In the genomic region with DNA sequence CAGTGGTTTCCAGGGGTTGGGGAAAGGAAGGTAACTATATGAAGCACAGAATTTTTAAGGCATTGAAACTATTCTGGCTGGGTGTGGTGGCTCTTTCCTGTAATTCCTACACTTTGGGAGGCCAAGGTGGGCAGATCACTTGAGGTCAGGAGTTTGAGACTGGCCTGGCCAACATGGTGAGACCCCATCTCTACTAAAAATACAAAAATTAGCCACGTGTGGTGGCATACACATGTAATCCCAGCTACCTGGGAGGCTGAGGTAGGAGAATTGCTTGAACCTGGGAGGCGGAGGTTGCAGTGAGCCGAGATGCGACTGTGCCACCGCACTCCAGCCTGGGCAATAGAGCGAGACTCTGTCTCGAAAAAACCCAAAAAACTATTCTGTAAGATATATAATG, we compare ENCODE assay signal across 6 cellular contexts.
DNase-seq lines count a peak whose midpoint lies in the region; ATAC-seq and TF ChIP-seq lines count a peak whose summit lies in the region.
"Not testable (repeated sequence)": the region's sequence is repeated elsewhere in the genome, so short reads cannot be mapped to it uniquely, and the experiment has no call there.

No MANE protein-coding gene starts in this region.

- not testable (repeated sequence) for H3K27me3 Mint-ChIP-seq in activated B cell treated with CpG ODN at 0.5 μM for 24 hours; memory B cell; natural killer cell treated with Interleukin-12 subunit alpha and Interleukin-12 subunit beta and Interleukin-15 and Interleukin-18, amount 100 ng/mL, for 72 hours; stimulated activated memory B cell treated with anti-CD40 and anti-IgM and Interleukin-4, amounts not matched to agents 10 μg/mL and 1 μg/mL and 100 μg/mL, for 72 hours; type B pancreatic cell

- TF ChIP-seq CTCF in HL-60 (IDR thresholded peaks at IDR 0.05; ENCODE audit: insufficient read depth, low read length); activated B cell treated with CpG ODN at 0.5 μM for 24 hours (IDR thresholded peaks at IDR 0.05); type B pancreatic cell (conservative IDR thresholded peaks at IDR 0.05): not testable (repeated sequence)

- peak overlapping the region; percentile 86 for H3K27ac Mint-ChIP-seq in activated B cell treated with CpG ODN at 0.5 μM for 24 hours
- peak overlapping the region; percentile 98 for H3K27ac Mint-ChIP-seq in memory B cell
- H3K27ac Mint-ChIP-seq in natural killer cell treated with Interleukin-12 subunit alpha and Interleukin-12 subunit beta and Interleukin-15 and Interleukin-18, amount 100 ng/mL, for 72 hours; type B pancreatic cell: not testable (repeated sequence)
- H3K27ac Mint-ChIP-seq in stimulated activated memory B cell treated with anti-CD40 and anti-IgM and Interleukin-4, amounts not matched to agents 10 μg/mL and 1 μg/mL and 100 μg/mL, for 72 hours, result peak overlapping the region; percentile 86

- intact Hi-C loops in activated B cell treated with CpG ODN at 0.5 μM for 24 hours (cut with micrococcal nuclease), result loop anchor here (5.0 kb wide), 2 partner anchors 39 to 84 kb away; a partner anchor contains a TSS

- peaks cover 66% of the 10 kb centered on the region for H3K36me3 Mint-ChIP-seq in activated B cell treated with CpG ODN at 0.5 μM for 24 hours (ENCODE audit: low read depth)
- H3K36me3 Mint-ChIP-seq in memory B cell, result peaks cover 38% of the 10 kb centered on the region
- H3K36me3 Mint-ChIP-seq in natural killer cell treated with Interleukin-12 subunit alpha and Interleukin-12 subunit beta and Interleukin-15 and Interleukin-18, amount 100 ng/mL, for 72 hours, result peaks cover 20% of the 10 kb centered on the region
- peaks cover 71% of the 10 kb centered on the region for H3K36me3 Mint-ChIP-seq in stimulated activated memory B cell treated with anti-CD40 and anti-IgM and Interleukin-4, amounts not matched to agents 10 μg/mL and 1 μg/mL and 100 μg/mL, for 72 hours
- H3K36me3 Mint-ChIP-seq in type B pancreatic cell, result peaks cover 29% of the 10 kb centered on the region

- not testable (repeated sequence) for ATAC-seq in activated B cell treated with CpG ODN at 0.5 μM for 24 hours (ENCODE audit: low read depth); memory B cell (ENCODE audit: low read depth); natural killer cell treated with Interleukin-12 subunit alpha and Interleukin-12 subunit beta and Interleukin-15 and Interleukin-18, amount 100 ng/mL, for 72 hours; stimulated activated memory B cell treated with anti-CD40 and anti-IgM and Interleukin-4, amounts not matched to agents 10 μg/mL and 1 μg/mL and 100 μg/mL, for 72 hours

- POLR2A ChIA-PET in activated B cell treated with CpG ODN at 0.5 μM for 24 hours (lab: Charles Lee), result not testable (repeated sequence)

- CTCF ChIA-PET in activated B cell treated with CpG ODN at 0.5 μM for 24 hours (lab: Charles Lee), result not testable (repeated sequence)

- H3K4me3 Mint-ChIP-seq in activated B cell treated with CpG ODN at 0.5 μM for 24 hours; memory B cell; natural killer cell treated with Interleukin-12 subunit alpha and Interleukin-12 subunit beta and Interleukin-15 and Interleukin-18, amount 100 ng/mL, for 72 hours; stimulated activated memory B cell treated with anti-CD40 and anti-IgM and Interleukin-4, amounts not matched to agents 10 μg/mL and 1 μg/mL and 100 μg/mL, for 72 hours; type B pancreatic cell: not testable (repeated sequence)

- not testable (repeated sequence) for H3K9me3 Mint-ChIP-seq in activated B cell treated with CpG ODN at 0.5 μM for 24 hours; memory B cell; natural killer cell treated with Interleukin-12 subunit alpha and Interleukin-12 subunit beta and Interleukin-15 and Interleukin-18, amount 100 ng/mL, for 72 hours; stimulated activated memory B cell treated with anti-CD40 and anti-IgM and Interleukin-4, amounts not matched to agents 10 μg/mL and 1 μg/mL and 100 μg/mL, for 72 hours; type B pancreatic cell

- 0 out of 2 replicates have a peak overlapping the region, but pooled peaks have one; percentile 22 for H3K27ac ChIP-seq in HL-60 (replicated peaks)

- H3K4me3 ChIP-seq in HL-60 (replicated peaks; ENCODE audit: insufficient read depth, low read length), result not testable (repeated sequence)

- H3K27me3 ChIP-seq in HL-60 (ENCODE audit: insufficient read depth, poor library complexity, severe bottlenecking), result not testable (repeated sequence)

- not testable (repeated sequence) for DNase-seq in HL-60 (ENCODE audit: low read depth in 1 of 2, low spot score in 1 of 2); activated B cell treated with CpG ODN at 0.5 μM for 24 hours; memory B cell (ENCODE audit: low spot score in 2 of 2)
- peak; percentile 12 for DNase-seq in natural killer cell treated with Interleukin-12 subunit alpha and Interleukin-12 subunit beta and Interleukin-15 and Interleukin-18, amount 100 ng/mL, for 72 hours (ENCODE audit: low spot score)
- DNase-seq in type B pancreatic cell (ENCODE audit: extremely low spot score, unreplicated experiment), result peak; percentile 24

- H3K4me1 Mint-ChIP-seq in activated B cell treated with CpG ODN at 0.5 μM for 24 hours (peaks cover 78% of the 10 kb centered on the region), memory B cell (peaks cover 44% of the 10 kb centered on the region)
- not testable (repeated sequence) for H3K4me1 Mint-ChIP-seq in natural killer cell treated with Interleukin-12 subunit alpha and Interleukin-12 subunit beta and Interleukin-15 and Interleukin-18, amount 100 ng/mL, for 72 hours (ENCODE audit: low read depth in 2 of 2); type B pancreatic cell (ENCODE audit: unreplicated experiment)
- peaks cover 56% of the 10 kb centered on the region for H3K4me1 Mint-ChIP-seq in stimulated activated memory B cell treated with anti-CD40 and anti-IgM and Interleukin-4, amounts not matched to agents 10 μg/mL and 1 μg/mL and 100 μg/mL, for 72 hours
